ENCODE assay signal across 16 cellular contexts in the genomic region with DNA sequence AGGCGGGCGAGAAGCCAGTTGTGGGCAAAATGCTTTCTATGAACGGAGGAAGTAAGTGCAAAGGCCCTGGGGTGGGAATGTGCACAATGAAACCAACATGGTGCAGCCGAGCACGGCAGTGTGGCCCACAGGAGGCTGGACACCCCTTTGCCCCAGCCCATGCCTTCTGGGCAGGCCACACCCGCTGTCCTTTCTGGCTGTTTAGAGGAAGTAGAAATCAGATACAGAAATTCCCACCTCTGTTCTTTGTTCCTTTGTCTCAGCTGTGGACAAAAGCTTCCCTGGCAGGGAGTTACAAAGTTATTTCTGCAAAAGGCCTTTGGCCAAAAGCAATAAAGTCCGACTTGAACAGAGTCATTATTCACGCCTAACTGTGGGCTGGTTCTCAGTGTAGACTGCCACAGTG. TPM values are rescaled to one million over a fixed set of nuclear protein-coding genes. Genes with fewer than 3 reads are reported as not detected.
DNase-seq lines count a peak whose midpoint lies in the region; ATAC-seq, FAIRE-seq and TF ChIP-seq lines count a peak whose summit lies in the region.
"Had no signal": no experiment of that assay in that cellular context is flagged by ENCODE, and none has a peak within 500 bp of the region (broad histone marks: within the 10 kb centered on the region; RNA-seq: fewer than 3 reads in every experiment).

No MANE protein-coding gene starts in this region.

- TF ChIP-seq EP300 in K562 (IDR thresholded peaks at IDR 0.05; ENCODE audit: low read length): no peak
- TF ChIP-seq EP300 in transverse colon (IDR thresholded peaks at IDR 0.05; ENCODE audit: low read depth): peak; percentile 21

- intact Hi-C loops in K562 (cut with micrococcal nuclease): no loop called here
- intact Hi-C loops in Right ventricle myocardium inferior (cut with DNase I): no loop called here
- intact Hi-C loops in transverse colon (cut with DNase I; ENCODE audit: low total_unique reads): no loop called here

- no peak overlapping the region for H3K27ac ChIP-seq in K562 (ENCODE audit: extremely low read depth, low read depth, low read length)
- peak overlapping the region; percentile 73 to 85 (median 80) for H3K27ac ChIP-seq in transverse colon
- H3K27ac ChIP-seq: KMS-11 had no signal

- H3K27me3 Mint-ChIP-seq in nephron (ENCODE audit: low read depth): peaks cover 18% of the 10 kb centered on the region
- H3K27me3 Mint-ChIP-seq: activated naive CD4-positive, alpha-beta T cell treated with anti-CD3 and anti-CD28 coated beads, Interleukin-2, amount 50 U/mL, for 24 hours had no signal

- no peak for FAIRE-seq in K562 (lab: Jason Lieb, UNC)
- no peak for FAIRE-seq in urothelium cell line (lab: Jason Lieb, UNC)
- FAIRE-seq: GM19239 had no signal

- H3K9me3 Mint-ChIP-seq in nephron: peaks cover 3% of the 10 kb centered on the region
- H3K9me3 Mint-ChIP-seq: CD4-positive, alpha-beta T cell; central memory CD8-positive, alpha-beta T cell had no signal

- TF ChIP-seq RAD21 in K562 (CRISPR knock-in tag; conservative IDR thresholded peaks at IDR 0.05 in 1 of 2, IDR thresholded peaks at IDR 0.05 in 1 of 2): no peak

- whole genome bisulfite sequencing in K562 (ENCODE audit: insufficient coverage, low coverage, missing lambda C conversion rate): 1% methylated on average over 8 of the region's 8 CpGs
- WGBS in transverse colon (ENCODE audit: low coverage in 1 of 2), 2 donors: 6 to 31% methylated on average over 2 to 8 of the region's 8 CpGs

- H3K9ac ChIP-seq in K562 (ENCODE audit: insufficient read depth in 1 of 2, low read depth in 2 of 2, low read length in 2 of 2): no peak overlapping the region
- H3K9ac ChIP-seq: KMS-11 had no signal

- no peak overlapping the region for H2AFZ ChIP-seq in K562 (ENCODE audit: low read depth, low read length)

- POLR2A ChIA-PET in K562 (lab: Yijun Ruan, JAX): interaction anchor here (0.7 to 1.0 kb wide), 2 partner anchors 122 to 833 kb away, joined by 3 read pairs; no protein-coding TSS in a partner anchor

- ATAC-seq in K562 (no peak), Right ventricle myocardium inferior (peak; percentile 45), HG03457 (IDR thresholded peaks at IDR 0.05; ENCODE audit: unreplicated experiment) (no peak)
- ATAC-seq: stimulated activated naive CD8-positive, alpha-beta T cell treated with anti-CD3 and anti-CD28 coated beads, Interleukin-15, Interleukin-2, amounts not matched to agents 100 U/mL and 50 U/mL, for 24 hours had no signal

- no peak for TF ChIP-seq POLR2A in K562 (conservative IDR thresholded peaks at IDR 0.05)
- no peak for TF ChIP-seq POLR2A in transverse colon (IDR thresholded peaks at IDR 0.05)

- H3K9me3 ChIP-seq in K562 (replicated peaks; ENCODE audit: control insufficient read depth, insufficient read depth, low read depth, low read length) (no peaks in the 10 kb centered on the region), transverse colon (no peaks in the 10 kb centered on the region)

- H3K4me2 ChIP-seq in K562 (ENCODE audit: insufficient read depth, low read length): no peak overlapping the region
- H3K4me2 ChIP-seq: KMS-11 had no signal

- no peaks in the 10 kb centered on the region for H3K79me2 ChIP-seq in K562 (ENCODE audit: control insufficient read depth, insufficient read depth, low read length)

- peaks cover 50% of the 10 kb centered on the region for H3K4me1 Mint-ChIP-seq in nephron
- H3K4me1 Mint-ChIP-seq: activated naive CD4-positive, alpha-beta T cell treated with anti-CD3 and anti-CD28 coated beads, Interleukin-2, amount 50 U/mL, for 24 hours; central memory CD8-positive, alpha-beta T cell had no signal

- H3K4me1 ChIP-seq in K562 (replicated peaks in 1 of 2; ENCODE audit: control insufficient read depth in 2 of 2, insufficient read depth in 2 of 2, low read length in 2 of 2) (peaks cover 0 to 3% of the 10 kb centered on the region in 2 experiments; a peak in 1 of 5 replicates), transverse colon (peaks cover 4 to 63% (median 32%) of the 10 kb centered on the region in 4 donors)

- H4K20me1 ChIP-seq in K562 (replicated peaks; ENCODE audit: control insufficient read depth, insufficient read depth, low read length): no peaks in the 10 kb centered on the region; the same call in 1 of the 2 replicates

- in situ Hi-C loops in K562 (cut with MboI): no loop called here
- in situ Hi-C loops in transverse colon (cut with MboI; ENCODE audit: low pct_ligation_motif_present in 1 of 4, low pct_unique_long_range_greater_than_20kb in 1 of 4, low sequenced_read_pairs in 3 of 4): no loop called here

- H3K4me3 Mint-ChIP-seq in nephron: peak overlapping the region in 1 of 3 experiments; percentile 5
- H3K4me3 Mint-ChIP-seq: activated naive CD4-positive, alpha-beta T cell treated with anti-CD3 and anti-CD28 coated beads, Interleukin-2, amount 50 U/mL, for 24 hours; CD4-positive, alpha-beta T cell; central memory CD8-positive, alpha-beta T cell; mesothelial cell of epicardium had no signal

- CTCF ChIA-PET in K562 (lab: Yijun Ruan, JAX; ENCODE audit: low intra/inter-chr PET ratio): no interaction called here

- no peaks in the 10 kb centered on the region for H3K9me1 ChIP-seq in K562 (ENCODE audit: control insufficient read depth, insufficient read depth, low read length)

- no peaks in the 10 kb centered on the region for H3K36me3 ChIP-seq in K562 (ENCODE audit: control insufficient read depth, insufficient read depth, low read length)
- H3K36me3 ChIP-seq in transverse colon: no peaks in the 10 kb centered on the region

- TF ChIP-seq CTCF in K562 (IDR thresholded peaks at IDR 0.05 in 2 of 3, conservative IDR thresholded peaks at IDR 0.05 in 1 of 3; ENCODE audit: insufficient read depth in 2 of 3, low read depth in 1 of 3, low read length in 3 of 3) (no peak), nephron (IDR thresholded peaks at IDR 0.05; ENCODE audit: unreplicated experiment in 3 of 3) (no peak), transverse colon (IDR thresholded peaks at IDR 0.05) (no peak)

- no peak for DNase-seq in K562 (ENCODE audit: extremely low read depth in 1 of 4, low spot score in 3 of 4)
- DNase-seq in Right ventricle myocardium inferior (ENCODE audit: missing footprints): peak; percentile 84
- DNase-seq in transverse colon: peak; percentile 67
- DNase-seq in EL: no peak
- DNase-seq in urothelium cell line (ENCODE audit: low spot score): no peak
- DNase-seq: CD4-positive, alpha-beta T cell; NCI-H774; SHP77 treated with DMSO at 0.1 percent for 48 hours; stimulated activated naive CD8-positive, alpha-beta T cell treated with anti-CD3 and anti-CD28 coated beads, Interleukin-15, Interleukin-2, amounts not matched to agents 100 U/mL and 50 U/mL, for 24 hours had no signal

- peak overlapping the region; percentile 54 to 86 (median 83) for H3K27ac Mint-ChIP-seq in nephron
- H3K27ac Mint-ChIP-seq: activated naive CD4-positive, alpha-beta T cell treated with anti-CD3 and anti-CD28 coated beads, Interleukin-2, amount 50 U/mL, for 24 hours; CD4-positive, alpha-beta T cell; mesothelial cell of epicardium had no signal

- H3K27me3 ChIP-seq in K562 (ENCODE audit: control insufficient read depth in 2 of 2, insufficient read depth in 2 of 2, low read length in 2 of 2) (peaks cover 27 to 65% of the 10 kb centered on the region in 2 experiments; a peak in 4 of 5 replicates), transverse colon (no peaks in the 10 kb centered on the region)

- peaks cover 45% of the 10 kb centered on the region for H3K36me3 Mint-ChIP-seq in nephron (ENCODE audit: low read depth)

- H3K4me3 ChIP-seq in K562: no peak overlapping the region
- H3K4me3 ChIP-seq in transverse colon: no peak overlapping the region

- BruUV-seq in K562 (replicated peaks; lab: Mats Ljungman, UMichigan): no TSS peak

TF ChIP-seq in K562, 482 proteins besides CTCF, POLR2A, EP300 and RAD21:
- TF ChIP-seq RBM25 (IDR thresholded peaks at IDR 0.05; ENCODE audit: low read depth, low read length, severe bottlenecking) (peak; percentile 64), PRPF4 (IDR thresholded peaks at IDR 0.05; ENCODE audit: insufficient read depth, low read depth, low read length, poor library complexity, severe bottlenecking) (no peak)
TF ChIP-seq in K562: peak in this region for 1.

RNA-seq across cellular contexts. Expression of a gene that starts 11.9 kb away (rescaled TPM):
- total RNA-seq in K562 (2011; cell fraction: chromatin; rRNA removed; ENCODE audit: low replicate concordance): not detected in 2 replicates
- total RNA-seq in K562 (2011; cell fraction: nucleolus; rRNA removed): not detected in 2 replicates
- not detected in 2 replicates for total RNA-seq in K562 (2011; cell fraction: nucleoplasm; rRNA removed)
- total RNA-seq in K562 (2014; rRNA removed): not detected in 2 replicates
- not detected in 2 replicates for total RNA-seq in K562 (2014; rRNA removed; fragmentation: Illumina TruSeq; extraction: Trizol)
- not detected in 2 replicates for total RNA-seq in K562 (2015; rRNA removed; fragmentation: Illumina TruSeq; extraction: Trizol)
- total RNA-seq in K562 (2021): 0.33 and 0.76 TPM in 2 replicates
- polyA plus RNA-seq in K562 (2011; rRNA removed): not detected in 2 replicates
- polyA plus RNA-seq in K562 (2011; cell fraction: cytosol; rRNA removed): not detected in 2 replicates
- not detected in 2 replicates for polyA plus RNA-seq in K562 (2011; cell fraction: nucleus; rRNA removed)
- polyA plus RNA-seq in K562 (2012): 0.06 TPM in 1 of 2 replicates, not detected in the other
- polyA plus RNA-seq in K562 (2014; fragmentation: Illumina TruSeq; extraction: Trizol): not detected in 2 replicates
- not detected for polyA plus RNA-seq in K562 (2014; fragmentation: Nextera tagmentation; extraction: Ambion mirVana)
- polyA plus RNA-seq in K562 (2014; rRNA removed): not detected in 2 replicates
- polyA minus RNA-seq in K562 (2011; rRNA and poly(A)+ RNA removed): 0.06 TPM in 1 of 2 replicates, not detected in the other
- polyA minus RNA-seq in K562 (2011; cell fraction: cytosol; rRNA and poly(A)+ RNA removed): not detected in 2 replicates
- polyA minus RNA-seq in K562 (2011; cell fraction: nucleus; rRNA and poly(A)+ RNA removed): not detected in 2 replicates
- 29.5 TPM for total RNA-seq in Right ventricle myocardium inferior
- total RNA-seq in transverse colon: 100 to 1,000 TPM; 103 to 257 (median 191) TPM

Comparison
In these comparisons a context has a peak if more than half of its experiments do, and no peak if none do; other contexts are left out.
1. DNase-seq: peak in Right ventricle myocardium inferior (single experiment) and transverse colon (single experiment); none in K562 (0 of 4), EL (single experiment) and urothelium cell line (single experiment).
2. RNA of a gene that starts 11.9 kb away (total RNA-seq): 103 to 257 TPM in transverse colon and 29.5 TPM in Right ventricle myocardium inferior (single experiment); 0.33 to 0.76 TPM in K562; every median in the first group is over 10 times any median in the second.